Comparison of ENCODE assay signal across 8 cellular contexts in the genomic region with DNA sequence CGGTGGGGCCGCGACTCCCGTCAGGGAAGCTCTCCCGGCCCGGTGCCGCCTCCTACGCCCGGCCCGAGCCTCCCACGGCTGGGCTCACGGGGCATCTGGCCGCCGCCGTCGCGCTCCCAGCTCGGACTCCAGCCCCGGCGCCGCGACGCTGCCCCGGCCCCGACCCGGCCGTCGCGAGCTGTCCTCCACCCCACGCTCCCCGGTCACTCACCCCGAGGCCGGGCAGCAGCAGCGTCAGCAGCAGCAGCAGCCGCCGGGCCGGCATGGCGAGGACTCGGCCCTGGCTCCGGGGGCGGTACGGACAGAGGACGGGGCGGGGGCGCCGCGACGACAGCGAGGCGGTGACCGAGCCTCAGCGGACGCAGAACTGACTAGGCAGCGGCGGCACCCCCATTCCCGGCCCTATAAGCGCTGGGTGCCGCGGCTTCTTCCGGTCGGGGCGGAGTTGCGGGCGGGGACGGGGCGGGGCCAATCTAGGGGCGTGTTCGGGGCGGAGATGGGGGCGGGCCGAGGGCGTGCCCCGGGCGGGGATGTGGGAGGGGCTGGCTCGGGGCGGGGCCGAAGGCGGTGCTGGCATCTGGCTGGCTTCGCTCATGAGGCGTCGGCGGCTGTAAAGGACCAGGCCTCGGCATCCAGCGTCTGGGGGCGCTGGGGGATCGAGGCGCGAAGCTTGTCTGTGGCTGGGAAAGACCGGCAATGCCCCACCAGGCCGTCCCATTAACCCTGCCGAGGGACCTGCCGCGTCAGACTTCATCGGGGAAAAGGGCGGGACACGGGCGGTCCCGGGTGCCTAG. TPM values are rescaled to one million over a fixed set of nuclear protein-coding genes. Genes with fewer than 3 reads are reported as not detected.
DNase-seq lines count a peak whose midpoint lies in the region; ATAC-seq and TF ChIP-seq lines count a peak whose summit lies in the region.

A gene (minus strand): TSS at position 380 of the 794 bp plus-strand sequence. CDS start 115 bp downstream, at position 265.

- H3K27me3 Mint-ChIP-seq in CD4-positive, alpha-beta T cell = no peaks in the 10 kb centered on the region

- H3K27me3 ChIP-seq in CD4-positive, alpha-beta T cell (ENCODE audit: control insufficient read depth, insufficient read depth, low read length) = no peaks in the 10 kb centered on the region
- peaks cover 33% of the 10 kb centered on the region for H3K27me3 ChIP-seq in ectodermal cell (ENCODE audit: control insufficient read depth, insufficient read depth, low read length, poor library complexity, severe bottlenecking)
- no peaks in the 10 kb centered on the region for H3K27me3 ChIP-seq in lung (ENCODE audit: control insufficient read depth, insufficient read depth)

- CTCF ChIA-PET in CD4-positive, alpha-beta T cell (lab: Charles Lee) = interaction anchor here (0.9 to 9.5 kb wide), 7 partner anchors 63 to 139 kb away, joined by 3 to 170 read pairs (median 6); a partner anchor contains a TSS

- POLR2A ChIA-PET in CD4-positive, alpha-beta T cell (lab: Charles Lee) = interaction anchor here (0.6 to 7.1 kb wide), 29 partner anchors 9 to 389 kb away, joined by 3 to 166 read pairs (median 6); a partner anchor contains a TSS

- H3K9me3 ChIP-seq in CD4-positive, alpha-beta T cell (ENCODE audit: control insufficient read depth, low read length) = no peaks in the 10 kb centered on the region
- H3K9me3 ChIP-seq in ectodermal cell (ENCODE audit: control insufficient read depth, low read length) (no peaks in the 10 kb centered on the region), lung (ENCODE audit: control insufficient read depth in 2 of 2, insufficient read depth in 1 of 2, low read length in 1 of 2) (no peaks in the 10 kb centered on the region)

- H3K36me3 ChIP-seq in ectodermal cell (ENCODE audit: control insufficient read depth, insufficient read depth, low read length) (no peaks in the 10 kb centered on the region), lung (ENCODE audit: control insufficient read depth in 2 of 2, insufficient read depth in 2 of 2, low read length in 2 of 2) (no peaks in the 10 kb centered on the region)

- H3K4me3 Mint-ChIP-seq in CD4-positive, alpha-beta T cell = peak within 1 kb of the TSS; percentile 99

- DNase-seq in CD4-positive, alpha-beta T cell = peak; percentile 85 to 95 (median 91)
- DNase-seq in NK-92 (lab: John Stamatoyannopoulos, UW; ENCODE audit: unreplicated experiment) (peak; percentile 37), lung (ENCODE audit: low spot score) (peak; percentile 93)
- peak; percentile 87 to 93 for DNase-seq in activated CD8-positive, alpha-beta memory T cell treated with anti-CD3 and anti-CD28 coated beads for 1 hour (ENCODE audit: extremely low read depth in 1 of 2, low read depth in 1 of 2)
- peak; percentile 82 to 84 (median 84) for DNase-seq in stimulated activated CD4-positive, alpha-beta T cell treated with anti-CD3 and anti-CD28 coated beads, TNF-alpha, amount 100 ng/mL, for 24 hours (ENCODE audit: low read depth in 3 of 3)

- ATAC-seq in CD4-positive, alpha-beta T cell (ENCODE audit: poor library complexity) = peak; percentile 86
- peak; percentile 73 for ATAC-seq in GM19438 (IDR thresholded peaks at IDR 0.05; ENCODE audit: low read depth, unreplicated experiment)
- ATAC-seq in HG03565 (IDR thresholded peaks at IDR 0.05; ENCODE audit: unreplicated experiment) = peak; percentile 72
- ATAC-seq in lung (ENCODE audit: insufficient read depth, low FRiP score) = peak; percentile 94

- TF ChIP-seq CTCF in CD4-positive, alpha-beta T cell (IDR thresholded peaks at IDR 0.05) = no peak
- no peak for TF ChIP-seq CTCF in lung (IDR thresholded peaks at IDR 0.05; ENCODE audit: control extremely low read depth, extremely low read depth)

- H3K4me3 ChIP-seq in ectodermal cell (ENCODE audit: insufficient read depth, low read depth, low read length) (peak within 1 kb of the TSS; percentile 71), lung (peak within 1 kb of the TSS; percentile 77)

- intact Hi-C loops in CD4-positive, alpha-beta T cell (cut with DNase I, micrococcal nuclease) = loop anchor here (1.0 to 10.0 kb wide), 6 partner anchors 16 to 535 kb away; a partner anchor contains a TSS

- peaks cover 11% of the 10 kb centered on the region for H3K36me3 Mint-ChIP-seq in CD4-positive, alpha-beta T cell (ENCODE audit: low read depth)

- peak within 1 kb of the TSS; percentile 92 for H3K27ac Mint-ChIP-seq in CD4-positive, alpha-beta T cell

- peak within 1 kb of the TSS; percentile 88 for H3K27ac ChIP-seq in CD4-positive, alpha-beta T cell (ENCODE audit: low read depth, low read length)
- H3K27ac ChIP-seq in ectodermal cell (ENCODE audit: insufficient read depth, low read depth, low read length, poor library complexity, severe bottlenecking) (no peak within 1 kb of the TSS), lung (ENCODE audit: low read depth in 1 of 2, low read length in 1 of 2) (peak within 1 kb of the TSS; percentile 88 to 95)

- peaks cover 57% of the 10 kb centered on the region for H3K4me1 Mint-ChIP-seq in CD4-positive, alpha-beta T cell (ENCODE audit: low read depth)

- WGBS in ectodermal cell, 2 experiments = 1% methylated on average over 98 of the region's 98 CpGs
- WGBS in lung, 2 donors = 0 to 1% methylated on average over 73 to 98 of the region's 98 CpGs

- H3K9me3 Mint-ChIP-seq in CD4-positive, alpha-beta T cell = no peaks in the 10 kb centered on the region

- H3K4me1 ChIP-seq in ectodermal cell (ENCODE audit: control insufficient read depth, insufficient read depth, low read length) (peaks cover 3% of the 10 kb centered on the region), lung (ENCODE audit: control insufficient read depth in 2 of 2, insufficient read depth in 2 of 2, low read length in 2 of 2) (peaks cover 3 to 4% of the 10 kb centered on the region in 2 donors)

RNA-seq across cellular contexts. Expression of the gene that starts here (rescaled TPM):
- total RNA-seq in CD4-positive, alpha-beta T cell = 10 to 100 TPM; 62.7 to 67.8 TPM
- 3.4 TPM for polyA plus RNA-seq in ectodermal cell (2013, experiment 1 of 4)
- 2.6 TPM for polyA plus RNA-seq in ectodermal cell (2013, experiment 2 of 4)
- 3.7 TPM for polyA plus RNA-seq in ectodermal cell (2013, experiment 3 of 4)
- 2.1 TPM for polyA plus RNA-seq in ectodermal cell (2013, experiment 4 of 4)
- 10 to 100 TPM; 23.9 to 34.2 TPM for total RNA-seq in lung
- polyA plus RNA-seq in lung = 10 to 100 TPM in 1 of 2 donors, 1 to 10 TPM in 1; 8.3 to 14.8 TPM

Comparison
In these comparisons a context has a peak if more than half of its experiments do, and no peak if none do; other contexts are left out.
1. DNase-seq: peak in every context shown above with its lines; median percentile 93 in lung; 91 in CD4-positive, alpha-beta T cell; 90 in activated CD8-positive, alpha-beta memory T cell treated with anti-CD3 and anti-CD28 coated beads for 1 hour; 84 in stimulated activated CD4-positive, alpha-beta T cell treated with anti-CD3 and anti-CD28 coated beads, TNF-alpha, amount 100 ng/mL, for 24 hours; 37 in NK-92.